In the genomic region with DNA sequence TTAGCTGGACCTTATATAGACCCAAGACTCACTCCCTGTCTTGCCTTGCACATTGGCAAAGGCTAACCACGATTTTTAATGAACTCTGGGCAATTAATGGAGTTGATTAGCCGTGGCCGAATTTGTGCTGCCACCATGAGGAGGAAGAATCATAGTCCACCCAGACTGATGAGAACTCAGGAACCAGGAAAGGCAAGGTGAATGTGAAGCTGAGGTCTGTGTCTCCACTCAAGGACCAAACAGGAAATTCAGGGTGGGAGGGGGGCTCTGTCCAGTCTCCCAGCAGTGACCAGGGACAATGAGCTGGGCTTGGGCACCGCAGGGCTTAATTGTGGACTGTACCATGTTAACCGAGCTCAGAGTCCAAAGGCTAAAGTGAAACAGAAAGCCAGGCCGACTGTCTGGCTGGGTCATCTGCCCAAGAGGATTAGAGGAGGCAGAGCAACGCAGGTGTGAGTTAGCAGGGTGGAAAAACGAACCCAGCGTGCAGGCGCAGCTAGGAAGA, we compare ENCODE assay signal across 9 cellular contexts.
A peak's percentile ranks its signal among the peaks of the same experiment; 100 is the strongest.
DNase-seq lines count a peak whose midpoint lies in the region; ATAC-seq and TF ChIP-seq lines count a peak whose summit lies in the region.
"Had no signal": no experiment of that assay in that cellular context is flagged by ENCODE, and none has a peak within 500 bp of the region (broad histone marks: within the 10 kb centered on the region; RNA-seq: fewer than 3 reads in every experiment).

No MANE protein-coding gene starts in this region.

- dilution Hi-C loops in mammary epithelial cell (cut with HindIII; ENCODE audit: low sequenced_read_pairs), result no loop called here

- H3K4me3 ChIP-seq in mammary epithelial cell (replicated peaks in 1 of 3; ENCODE audit: insufficient read depth in 1 of 3, low read depth in 2 of 3, low read length in 3 of 3) (no peak overlapping the region), mucosa of descending colon (no peak overlapping the region)

- H3K9ac ChIP-seq in mammary epithelial cell (ENCODE audit: insufficient read depth, low read length), result no peak overlapping the region

- H3K27ac ChIP-seq in mammary epithelial cell (ENCODE audit: insufficient read depth, low read depth, low read length), result no peak overlapping the region

- ATAC-seq in mucosa of descending colon, result peak; percentile 61

- CTCF ChIA-PET in mammary epithelial cell (lab: Charles Lee; ENCODE audit: low non-redundant PET), result no interaction called here
- CTCF ChIA-PET in GM10248 (lab: Yijun Ruan, JAX), result interaction anchor here (1.6 to 3.5 kb wide), 2 partner anchors 8 to 17 kb away, joined by 5 to 14 read pairs; no protein-coding TSS in a partner anchor

- DNase-seq in AG20443 (ENCODE audit: low spot score) (peak; percentile 25), HT-29 (ENCODE audit: low spot score) (peak; percentile 69), mammary epithelial cell (no peak), mucosa of descending colon (no peak), GM10248 (ENCODE audit: extremely low spot score) (no peak), NAMALWA (ENCODE audit: low spot score) (no peak), OCI-M2 (lab: John Stamatoyannopoulos, UW; ENCODE audit: unreplicated experiment) (no peak), NCI-H1417 treated with DMSO at 0.1 percent for 48 hours (lab: John Stamatoyannopoulos, UW) (no peak)
- DNase-seq: activated CD4-positive, alpha-beta T cell treated with anti-CD3 and anti-CD28 coated beads, Interleukin-2, amount 50 U/mL, for 1 hour had no signal

- in situ Hi-C loops in mammary epithelial cell (cut with MboI; ENCODE audit: low sequenced_read_pairs in 2 of 2), result no loop called here

- peaks cover 32% of the 10 kb centered on the region for H3K4me1 ChIP-seq in mammary epithelial cell (ENCODE audit: insufficient read depth, low read length)
- no peaks in the 10 kb centered on the region for H3K4me1 ChIP-seq in mucosa of descending colon (ENCODE audit: low read depth)

- no peaks in the 10 kb centered on the region for H4K20me1 ChIP-seq in mammary epithelial cell (ENCODE audit: insufficient read depth, low read length)

- TF ChIP-seq CTCF in mammary epithelial cell (conservative IDR thresholded peaks at IDR 0.05 in 1 of 2, IDR thresholded peaks at IDR 0.05 in 1 of 2; ENCODE audit: extremely low read depth in 1 of 2, insufficient read depth in 1 of 2, low read depth in 1 of 2, low read length in 2 of 2) (peak in 1 of 2 donors; percentile 7), mucosa of descending colon (IDR thresholded peaks at IDR 0.05) (no peak), GM10248 (IDR thresholded peaks at IDR 0.05; ENCODE audit: control extremely low read depth, extremely low read depth, low read depth, missing control alignments) (no peak)

- WGBS in mammary epithelial cell (ENCODE audit: low coverage, missing lambda C conversion rate), result 89% methylated on average over 10 of the region's 10 CpGs

- H3K79me2 ChIP-seq in mammary epithelial cell (ENCODE audit: insufficient read depth, low read length), result no peaks in the 10 kb centered on the region

- H3K4me2 ChIP-seq in mammary epithelial cell (ENCODE audit: insufficient read depth, low read depth, low read length), result peak overlapping the region; percentile 46

- H3K9me3 ChIP-seq in mammary epithelial cell (replicated peaks; ENCODE audit: insufficient read depth, low read length), result no peaks in the 10 kb centered on the region
- no peaks in the 10 kb centered on the region for H3K9me3 ChIP-seq in mucosa of descending colon

- intact Hi-C loops in mammary epithelial cell (cut with micrococcal nuclease) (no loop called here), mucosa of descending colon (cut with DNase I, micrococcal nuclease) (no loop called here)

- BruUV-seq in mammary epithelial cell (replicated peaks; lab: Mats Ljungman, UMichigan), result no TSS peak

- H3K36me3 ChIP-seq in mammary epithelial cell (ENCODE audit: insufficient read depth, low read length), result no peaks in the 10 kb centered on the region
- H3K36me3 ChIP-seq in mucosa of descending colon (ENCODE audit: low read depth), result no peaks in the 10 kb centered on the region

- H3K27me3 ChIP-seq in mammary epithelial cell (ENCODE audit: insufficient read depth, low read length), result no peaks in the 10 kb centered on the region

- POLR2A ChIA-PET in GM10248 (lab: Yijun Ruan, JAX), result no interaction called here

- H2AFZ ChIP-seq in mammary epithelial cell (ENCODE audit: low read depth, low read length), result no peak overlapping the region

Comparison
In these comparisons a context has a peak if more than half of its experiments do, and no peak if none do; other contexts are left out.
1. DNase-seq: peak in AG20443 (single experiment) and HT-29 (single experiment); none in mammary epithelial cell (single experiment), mucosa of descending colon (0 of 3), GM10248 (single experiment), NAMALWA (single experiment), OCI-M2 (single experiment) and NCI-H1417 treated with DMSO at 0.1 percent for 48 hours (single experiment).